ENCODE assay signal across 25 cellular contexts in genomic region chr14:104769324-104770071, GRCh38. TPM values are rescaled to one million over a fixed set of nuclear protein-coding genes. Genes with fewer than 3 reads are reported as not detected.
DNase-seq lines count a peak whose midpoint lies in the region; ATAC-seq, FAIRE-seq and TF ChIP-seq lines count a peak whose summit lies in the region.
"Had no signal": no experiment of that assay in that cellular context is flagged by ENCODE, and none has a peak within 500 bp of the region (broad histone marks: within the 10 kb centered on the region; RNA-seq: fewer than 3 reads in every experiment).

No MANE protein-coding gene starts in this region.

- H3K23ac ChIP-seq in IMR-90 (ENCODE audit: low read depth, low read length): no peak overlapping the region

- H4K20me1 ChIP-seq in IMR-90 (ENCODE audit: insufficient read depth, low read length) (peaks cover 18% of the 10 kb centered on the region), astrocyte (ENCODE audit: insufficient read depth, low read length) (peaks cover 26% of the 10 kb centered on the region)

- 93% methylated on average over 5 of the region's 18 CpGs; no CpG with 5 or more reads in 1 of the 2 experiments for WGBS in IMR-90 (ENCODE audit: extremely low coverage in 2 of 2, insufficient read length in 1 of 2), 2 experiments

- H3K9me1 ChIP-seq in IMR-90 (ENCODE audit: insufficient read depth, low read length): no peaks in the 10 kb centered on the region

- H3K4me3 ChIP-seq in Caco-2 (ENCODE audit: low read depth, low read length) (no peak overlapping the region), IMR-90 (ENCODE audit: insufficient read depth, low read depth, low read length) (no peak overlapping the region), astrocyte (ENCODE audit: insufficient read depth, low read depth, low read length) (no peak overlapping the region)
- H3K4me3 ChIP-seq: body of pancreas, colonic mucosa, heart left ventricle, psoas muscle, SJCRH30, skin epidermis, stomach, upper lobe of left lung had no signal

- H2AK9ac ChIP-seq in IMR-90 (replicated peaks; ENCODE audit: low read depth, low read length, poor library complexity): no peak overlapping the region

- peaks cover 0 to 6% of the 10 kb centered on the region in 2 experiments; a peak in 1 of 4 replicates for H3K79me1 ChIP-seq in IMR-90 (ENCODE audit: low read depth in 1 of 2, low read length in 2 of 2)

- no peak for TF ChIP-seq POLR2A in IMR-90 (IDR thresholded peaks at IDR 0.05; ENCODE audit: low read depth, low read length)

- H4K5ac ChIP-seq in IMR-90 (ENCODE audit: low read depth, low read length): no peak overlapping the region

- no peak overlapping the region for H2BK5ac ChIP-seq in IMR-90 (ENCODE audit: low read depth, low read length, poor library complexity, severe bottlenecking)

- no peak for ATAC-seq in IMR-90 (ENCODE audit: low read depth)
- no peak for ATAC-seq in stimulated activated effector memory CD8-positive, alpha-beta T cell treated with anti-CD3 and anti-CD28 coated beads, Interleukin-12 subunit alpha, Interleukin-12 subunit beta, amount 100 ng/mL, for 72 hours
- no peak for ATAC-seq in HG03432 (IDR thresholded peaks at IDR 0.05; ENCODE audit: unreplicated experiment)

- POLR2A ChIA-PET in Caco-2 (lab: Charles Lee): interaction anchor here (0.6 to 1.5 kb wide), 3 partner anchors 17 to 95 kb away, joined by 3 to 7 read pairs (median 6); partner anchors contain the start of gene SIVA1
- POLR2A ChIA-PET in IMR-90 (lab: Charles Lee; ENCODE audit: unreplicated experiment): no interaction called here

- H3K14ac ChIP-seq in IMR-90 (replicated peaks; ENCODE audit: low read depth, low read length): no peak overlapping the region

- H2BK20ac ChIP-seq in IMR-90 (ENCODE audit: low read depth, low read length): no peak overlapping the region

- in situ Hi-C loops in IMR-90 (cut with MboI; ENCODE audit: low sequenced_read_pairs): loop anchor here (5.0 kb wide), 1 partner anchor 53 kb away; no protein-coding TSS in a partner anchor

- H3K18ac ChIP-seq in IMR-90 (ENCODE audit: low read depth, low read length): no peak overlapping the region

- H3K9ac ChIP-seq in IMR-90 (ENCODE audit: low read depth, low read length) (no peak overlapping the region), astrocyte (ENCODE audit: low read length) (no peak overlapping the region)

- H3K4me1 Mint-ChIP-seq in Caco-2 (ENCODE audit: low read depth, unreplicated experiment) (peaks cover 13% of the 10 kb centered on the region), astrocyte (ENCODE audit: low read depth, unreplicated experiment) (peaks cover 3% of the 10 kb centered on the region), nephron (peaks cover 8% of the 10 kb centered on the region)
- H3K4me1 Mint-ChIP-seq in stimulated activated effector memory CD8-positive, alpha-beta T cell treated with anti-CD3 and anti-CD28 coated beads, Interleukin-12 subunit alpha, Interleukin-12 subunit beta, amount 100 ng/mL, for 72 hours: peaks cover 11% of the 10 kb centered on the region

- no peak overlapping the region for H3K27ac ChIP-seq in IMR-90 (ENCODE audit: insufficient read depth, low read length)
- no peak overlapping the region for H3K27ac ChIP-seq in astrocyte (ENCODE audit: low read depth, low read length)
- H3K27ac ChIP-seq: colonic mucosa, psoas muscle, SJCRH30 had no signal

- TF ChIP-seq RAD21 in IMR-90 (IDR thresholded peaks at IDR 0.05; ENCODE audit: low read length): no peak

- CTCF ChIA-PET in Caco-2 (lab: Charles Lee) (interaction anchor here (0.8 to 1.8 kb wide), 9 partner anchors 17 to 57 kb away, joined by 3 to 58 read pairs (median 4); partner anchors contain the start of genes SIVA1 and ZBTB42), IMR-90 (lab: Yijun Ruan, JAX) (interaction anchor here (0.6 to 1.6 kb wide), 2 partner anchors 58 to 267 kb away, joined by 4 read pairs; no protein-coding TSS in a partner anchor)

- H2AK5ac ChIP-seq in IMR-90 (ENCODE audit: low read depth, low read length): no peak overlapping the region

- intact Hi-C loops in Caco-2 (cut with micrococcal nuclease; ENCODE audit: unreplicated experiment): no loop called here
- intact Hi-C loops in IMR-90 (cut with micrococcal nuclease): no loop called here

- DNase-seq in Caco-2: no peak
- no peak for DNase-seq in IMR-90
- no peak for DNase-seq in astrocyte (ENCODE audit: low read depth)
- no peak for DNase-seq in stimulated activated CD8-positive, alpha-beta memory T cell treated with anti-CD3 and anti-CD28 coated beads, Interleukin-4, amount 100 ng/mL, for 48 hours
- no peak for DNase-seq in D721Med (ENCODE audit: insufficient read length, low spot score)
- DNase-seq in stimulated activated effector memory CD8-positive, alpha-beta T cell treated with anti-CD3 and anti-CD28 coated beads, Interleukin-12 subunit alpha, Interleukin-12 subunit beta, amount 100 ng/mL, for 72 hours (ENCODE audit: low spot score in 2 of 2): no peak
- DNase-seq: activated B cell treated with CpG ODN at 0.5 μM for 24 hours; activated CD4-positive, alpha-beta memory T cell treated with anti-CD3 and anti-CD28 coated beads, Interleukin-2, amount 10 ng/mL, durations not matched to agents 7 days and 5 days; activated T-cell treated with anti-CD3 and anti-CD28 coated beads, Interleukin-2, amount 50 U/mL, for 4 hours; body of pancreas; colonic mucosa; Karpas-422; NCI-H1092; NCI-H2029; OCI-M1; psoas muscle; stomach had no signal

- H3K27me3 Mint-ChIP-seq in Caco-2 (ENCODE audit: insufficient read depth, unreplicated experiment) (no peaks in the 10 kb centered on the region), astrocyte (ENCODE audit: low read depth, unreplicated experiment) (no peaks in the 10 kb centered on the region), nephron (ENCODE audit: low read depth) (no peaks in the 10 kb centered on the region)
- H3K27me3 Mint-ChIP-seq: activated B cell treated with CpG ODN at 0.5 μM for 24 hours; activated CD4-positive, alpha-beta memory T cell treated with anti-CD3 and anti-CD28 coated beads, Interleukin-2, amount 10 ng/mL, durations not matched to agents 7 days and 5 days; activated naive CD8-positive, alpha-beta T cell had no signal

- TF ChIP-seq CTCF in Caco-2 (IDR thresholded peaks at IDR 0.05; ENCODE audit: insufficient read depth in 1 of 2, low read depth in 1 of 2, low read length in 1 of 2, severe bottlenecking in 1 of 2, unreplicated experiment in 1 of 2) (no peak), IMR-90 (conservative IDR thresholded peaks at IDR 0.05; ENCODE audit: low read depth, low read length) (no peak), astrocyte (IDR thresholded peaks at IDR 0.05; ENCODE audit: insufficient read depth, low read depth, low read length) (no peak), nephron (IDR thresholded peaks at IDR 0.05; ENCODE audit: unreplicated experiment in 3 of 3) (no peak), D721Med (IDR thresholded peaks at IDR 0.05; ENCODE audit: insufficient read depth, missing control alignments) (no peak)

- no peak overlapping the region for H2BK120ac ChIP-seq in IMR-90 (ENCODE audit: low read depth, low read length)

- H3K27ac Mint-ChIP-seq in Caco-2 (ENCODE audit: unreplicated experiment) (peak overlapping the region; percentile 39), astrocyte (ENCODE audit: unreplicated experiment) (no peak overlapping the region), nephron (peak overlapping the region in 2 of 3 experiments; percentile 39 to 60)
- no peak overlapping the region for H3K27ac Mint-ChIP-seq in stimulated activated effector memory CD8-positive, alpha-beta T cell treated with anti-CD3 and anti-CD28 coated beads, Interleukin-12 subunit alpha, Interleukin-12 subunit beta, amount 100 ng/mL, for 72 hours
- H3K27ac Mint-ChIP-seq: activated B cell treated with CpG ODN at 0.5 μM for 24 hours, nephron progenitor cell had no signal

- no peak overlapping the region for H4K8ac ChIP-seq in IMR-90 (ENCODE audit: low read depth in 2 of 2, low read length in 2 of 2)

- H3K4me2 ChIP-seq in IMR-90 (ENCODE audit: low read depth, low read length) (no peak overlapping the region), astrocyte (ENCODE audit: low read length) (no peak overlapping the region)

- dilution Hi-C loops in IMR-90 (cut with HindIII; ENCODE audit: low sequenced_read_pairs, unreplicated experiment): no loop called here

- H2AFZ ChIP-seq in IMR-90 (replicated peaks; ENCODE audit: low read length, poor library complexity): peak overlapping the region; percentile 75
- no peak overlapping the region for H2AFZ ChIP-seq in astrocyte (ENCODE audit: low read depth, low read length)

- H3K9me3 Mint-ChIP-seq in Caco-2 (ENCODE audit: unreplicated experiment) (no peaks in the 10 kb centered on the region), astrocyte (ENCODE audit: unreplicated experiment) (no peaks in the 10 kb centered on the region), nephron (peaks cover 6% of the 10 kb centered on the region)
- H3K9me3 Mint-ChIP-seq in stimulated activated effector memory CD8-positive, alpha-beta T cell treated with anti-CD3 and anti-CD28 coated beads, Interleukin-12 subunit alpha, Interleukin-12 subunit beta, amount 100 ng/mL, for 72 hours: no peaks in the 10 kb centered on the region
- H3K9me3 Mint-ChIP-seq: activated CD4-positive, alpha-beta memory T cell treated with anti-CD3 and anti-CD28 coated beads, Interleukin-2, amount 10 ng/mL, durations not matched to agents 7 days and 5 days had no signal

- no peaks in the 10 kb centered on the region for H3K27me3 ChIP-seq in Caco-2 (replicated peaks; ENCODE audit: control insufficient read depth, insufficient read depth, low read length)
- H3K27me3 ChIP-seq in IMR-90 (ENCODE audit: control insufficient read depth, insufficient read depth, low read length): no peaks in the 10 kb centered on the region
- H3K27me3 ChIP-seq in astrocyte (ENCODE audit: insufficient read depth, low read length): no peaks in the 10 kb centered on the region
- H3K27me3 ChIP-seq: body of pancreas, colonic mucosa, heart left ventricle, SJCRH30, stomach, upper lobe of left lung had no signal

- H3K4me3 Mint-ChIP-seq in Caco-2 (ENCODE audit: unreplicated experiment) (no peak overlapping the region), astrocyte (ENCODE audit: unreplicated experiment) (peak overlapping the region; percentile 54), nephron (no peak overlapping the region)
- no peak overlapping the region for H3K4me3 Mint-ChIP-seq in stimulated activated effector memory CD8-positive, alpha-beta T cell treated with anti-CD3 and anti-CD28 coated beads, Interleukin-12 subunit alpha, Interleukin-12 subunit beta, amount 100 ng/mL, for 72 hours
- H3K4me3 Mint-ChIP-seq: activated B cell treated with CpG ODN at 0.5 μM for 24 hours; activated CD4-positive, alpha-beta memory T cell treated with anti-CD3 and anti-CD28 coated beads, Interleukin-2, amount 10 ng/mL, durations not matched to agents 7 days and 5 days; activated naive CD8-positive, alpha-beta T cell; activated T-cell treated with anti-CD3 and anti-CD28 coated beads, Interleukin-2, amount 50 U/mL, for 4 hours; nephron progenitor cell had no signal

- no peaks in the 10 kb centered on the region; the same call in 1 of the 2 replicates for H3K9me3 ChIP-seq in Caco-2
- H3K9me3 ChIP-seq in IMR-90 (ENCODE audit: control insufficient read depth, insufficient read depth, low read length): no peaks in the 10 kb centered on the region; the same call in 1 of the 2 replicates
- H3K9me3 ChIP-seq in astrocyte (ENCODE audit: insufficient read depth, low read depth, low read length): no peaks in the 10 kb centered on the region
- H3K9me3 ChIP-seq: body of pancreas, colonic mucosa, psoas muscle, SJCRH30 had no signal

- no peak overlapping the region for H4K91ac ChIP-seq in IMR-90 (ENCODE audit: insufficient read depth, low read depth, low read length)

- H3K4ac ChIP-seq in IMR-90 (ENCODE audit: low read depth, low read length): no peak overlapping the region

- BruUV-seq in Caco-2 (replicated peaks; lab: Mats Ljungman, UMichigan) (no TSS peak), IMR-90 (replicated peaks; lab: Mats Ljungman, UMichigan) (TSS peak; percentile 96)

- H3K56ac ChIP-seq in IMR-90 (ENCODE audit: extremely low read depth, insufficient read depth, low read length): no peak overlapping the region

- peaks cover 64% of the 10 kb centered on the region for H3K36me3 Mint-ChIP-seq in Caco-2 (ENCODE audit: insufficient read depth, unreplicated experiment)
- peaks cover 18% of the 10 kb centered on the region for H3K36me3 Mint-ChIP-seq in astrocyte (ENCODE audit: low read depth, unreplicated experiment)
- H3K36me3 Mint-ChIP-seq in nephron (ENCODE audit: low read depth): peaks cover 56% of the 10 kb centered on the region
- H3K36me3 Mint-ChIP-seq in stimulated activated effector memory CD8-positive, alpha-beta T cell treated with anti-CD3 and anti-CD28 coated beads, Interleukin-12 subunit alpha, Interleukin-12 subunit beta, amount 100 ng/mL, for 72 hours: peaks cover 58% of the 10 kb centered on the region

- H3K79me2 ChIP-seq in astrocyte (ENCODE audit: insufficient read depth, low read length): no peaks in the 10 kb centered on the region

- H3K4me1 ChIP-seq in Caco-2: peaks cover 18% of the 10 kb centered on the region
- H3K4me1 ChIP-seq in IMR-90 (ENCODE audit: control insufficient read depth, insufficient read depth, low read length): peaks cover 5% of the 10 kb centered on the region
- H3K4me1 ChIP-seq in astrocyte (ENCODE audit: insufficient read depth, low read length): peaks cover 3% of the 10 kb centered on the region
- H3K4me1 ChIP-seq: psoas muscle had no signal

- FAIRE-seq in astrocyte (lab: Jason Lieb, UNC) (no peak), D721Med (lab: Jason Lieb, UNC) (no peak)

- H2BK15ac ChIP-seq in IMR-90 (ENCODE audit: low read depth, low read length): no peak overlapping the region

- H3K36me3 ChIP-seq in Caco-2 (ENCODE audit: control insufficient read depth, insufficient read depth, low read length): peaks cover 7% of the 10 kb centered on the region
- H3K36me3 ChIP-seq in IMR-90 (ENCODE audit: control insufficient read depth, insufficient read depth, low read length): peaks cover 40% of the 10 kb centered on the region
- peaks cover 4% of the 10 kb centered on the region for H3K36me3 ChIP-seq in astrocyte (ENCODE audit: insufficient read depth, low read length)

RNA-seq across cellular contexts. Expression of gene SIVA1, which starts 16.6 kb away (rescaled TPM):
- 99.3 and 105 TPM in 2 replicates for total RNA-seq in Caco-2 (2022)
- 132 and 166 TPM in 2 replicates for total RNA-seq in IMR-90 (2012; rRNA removed)
- 184 and 248 TPM in 2 replicates for polyA plus RNA-seq in IMR-90 (2012; rRNA removed)
- 392 and 403 TPM in 2 replicates for polyA plus RNA-seq in IMR-90 (2012; cell fraction: cytosol; rRNA removed)
- polyA plus RNA-seq in IMR-90 (2012; cell fraction: nucleus; rRNA removed; ENCODE audit: low replicate concordance): 69.2 and 188 TPM in 2 replicates
- total RNA-seq in astrocyte: 46.4 and 51.0 TPM in 2 replicates

RNA-seq across cellular contexts. Expression of gene AKT1, which starts 26.1 kb away (rescaled TPM):
- total RNA-seq in Caco-2 (2022) (110 and 111 TPM in 2 replicates), IMR-90 (2012; rRNA removed) (182 and 193 TPM in 2 replicates), astrocyte (148 and 155 TPM in 2 replicates)
- 221 and 242 TPM in 2 replicates for polyA plus RNA-seq in IMR-90 (2012; rRNA removed)
- polyA plus RNA-seq in IMR-90 (2012; cell fraction: cytosol; rRNA removed): 248 and 535 TPM in 2 replicates
- polyA plus RNA-seq in IMR-90 (2012; cell fraction: nucleus; rRNA removed; ENCODE audit: low replicate concordance): 317 and 551 TPM in 2 replicates

RNA-seq across cellular contexts. Expression of gene ZBTB42, which starts 31.4 kb away (rescaled TPM):
- total RNA-seq in Caco-2 (2022) (9.1 and 9.7 TPM in 2 replicates), IMR-90 (2012; rRNA removed) (1.1 and 1.3 TPM in 2 replicates), astrocyte (6.6 and 6.9 TPM in 2 replicates)
- polyA plus RNA-seq in IMR-90 (2012; rRNA removed): 2.3 and 3.6 TPM in 2 replicates
- 1.7 and 3.3 TPM in 2 replicates for polyA plus RNA-seq in IMR-90 (2012; cell fraction: cytosol; rRNA removed)
- polyA plus RNA-seq in IMR-90 (2012; cell fraction: nucleus; rRNA removed; ENCODE audit: low replicate concordance): 1.2 and 2.1 TPM in 2 replicates

RNA-seq across cellular contexts. Expression of gene ADSS1, which starts 45.5 kb away (rescaled TPM):
- total RNA-seq in Caco-2 (2022): 1.6 and 3.2 TPM in 2 replicates
- total RNA-seq in IMR-90 (2012; rRNA removed): 1.8 and 2.5 TPM in 2 replicates
- 3.9 and 5.2 TPM in 2 replicates for polyA plus RNA-seq in IMR-90 (2012; rRNA removed)
- 5.9 and 6.5 TPM in 2 replicates for polyA plus RNA-seq in IMR-90 (2012; cell fraction: cytosol; rRNA removed)
- 28.6 and 32.1 TPM in 2 replicates for polyA plus RNA-seq in IMR-90 (2012; cell fraction: nucleus; rRNA removed; ENCODE audit: low replicate concordance)
- 4.4 and 5.8 TPM in 2 replicates for total RNA-seq in astrocyte

Comparison
In these comparisons a context has a peak if more than half of its experiments do, and no peak if none do; other contexts are left out.
1. H3K27ac Mint-ChIP-seq: peak in Caco-2 (single experiment) and nephron (2 of 3); none in astrocyte (single experiment) and stimulated activated effector memory CD8-positive, alpha-beta T cell treated with anti-CD3 and anti-CD28 coated beads, Interleukin-12 subunit alpha, Interleukin-12 subunit beta, amount 100 ng/mL, for 72 hours (single experiment).